Comparison of ENCODE assay signal across 34 cellular contexts in the genomic region with DNA sequence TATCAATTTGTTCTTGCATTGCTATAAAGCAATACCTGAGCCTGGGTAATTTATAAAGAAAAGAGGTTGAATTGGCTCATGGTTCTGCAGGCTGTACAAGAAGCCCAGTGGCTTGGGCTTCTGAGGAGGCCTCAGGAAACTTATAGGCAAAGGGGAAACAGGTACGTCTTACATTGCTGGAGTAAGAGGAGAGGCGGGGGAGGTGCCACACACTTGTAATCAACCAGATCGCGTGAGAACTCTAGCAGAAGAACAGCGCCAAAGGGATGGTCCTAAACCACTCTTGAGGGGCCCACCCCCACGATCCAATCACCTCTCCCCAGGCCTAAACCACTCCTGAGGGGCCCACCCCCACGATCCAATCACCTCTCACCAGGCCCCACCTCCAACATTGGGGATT. TPM values are rescaled to one million over a fixed set of nuclear protein-coding genes. Genes with fewer than 3 reads are reported as not detected.
"Had no signal": no experiment of that assay in that cellular context is flagged by ENCODE, and none has a peak within 500 bp of the region (broad histone marks: within the 10 kb centered on the region; RNA-seq: fewer than 3 reads in every experiment).

No MANE protein-coding gene starts in this region.

- H3K4me1 Mint-ChIP-seq: activated naive CD8-positive, alpha-beta T cell treated with anti-CD3 and anti-CD28 coated beads, Interleukin-2, amount 10 ng/mL, durations not matched to agents 7 days and 5 days had no signal

- H3K9me3 Mint-ChIP-seq: activated T-cell treated with anti-CD3 and anti-CD28 coated beads, Interleukin-2, amount 50 U/mL, for 24 hours had no signal

- H3K36me3 ChIP-seq: ascending aorta, Peyer's patch, SJCRH30 had no signal

- DNase-seq: activated CD4-positive, alpha-beta memory T cell treated with anti-CD3 and anti-CD28 coated beads for 36 hours; activated CD4-positive, alpha-beta T cell treated with anti-CD3 and anti-CD28 coated beads for 4 hours; activated CD4-positive, CD25-positive, alpha-beta regulatory T cell; activated effector memory CD4-positive, alpha-beta T cell treated with anti-CD3 and anti-CD28 coated beads, Interleukin-2, amount 50 U/mL, for 16 hours; activated naive CD4-positive, alpha-beta T cell treated with anti-CD3 and anti-CD28 coated beads for 36 hours; activated naive CD8-positive, alpha-beta T cell treated with anti-CD3 and anti-CD28 coated beads, Interleukin-2, amount 10 ng/mL, durations not matched to agents 7 days and 5 days; activated T-cell treated with anti-CD3 and anti-CD28 coated beads, Interleukin-2, amount 50 U/mL, for 24 hours; amniotic stem cell; central memory CD4-positive, alpha-beta T cell; Kasumi-1; MV-4-11; NCI-H1092 treated with DMSO at 0.1 percent for 48 hours; NCI-H1417 treated with DMSO at 0.1 percent for 48 hours; NCI-H1694; NCI-H2029; NCI-H2107; NCI-H2171 treated with DMSO at 0.1 percent for 48 hours; NCI-H226; NCI-H69; Peyer's patch; Right ventricle myocardium superior; SJCRH30; SK-N-SH; T-helper 1 cell had no signal

- H3K27ac ChIP-seq: ascending aorta, body of pancreas, Peyer's patch, RWPE1, SJCRH30, VCaP had no signal

- H3K4me3 Mint-ChIP-seq: activated CD4-positive, alpha-beta memory T cell treated with anti-CD3 and anti-CD28 coated beads for 36 hours; activated naive CD4-positive, alpha-beta T cell treated with anti-CD3 and anti-CD28 coated beads for 36 hours; activated naive CD8-positive, alpha-beta T cell treated with anti-CD3 and anti-CD28 coated beads, Interleukin-2, amount 10 ng/mL, durations not matched to agents 7 days and 5 days; activated T-cell treated with anti-CD3 and anti-CD28 coated beads, Interleukin-2, amount 50 U/mL, for 24 hours; activated T-helper 1 cell treated with anti-CD3 and anti-CD28 coated beads, Interleukin-12 subunit alpha, Interleukin-12 subunit beta, Interleukin-2, Interleukin-4 antibody, amounts not matched to agents 30 ng/mL and 10 ng/mL and 1 ng/mL, durations not matched to agents 14 hours and 24 hours and 36 hours had no signal

- H3K9ac ChIP-seq: SK-N-SH had no signal

- H3K4me1 ChIP-seq: ascending aorta, body of pancreas, Peyer's patch, SJCRH30 had no signal

- ATAC-seq: body of pancreas, K562 had no signal

- H3K27me3 Mint-ChIP-seq: activated CD4-positive, alpha-beta memory T cell treated with anti-CD3 and anti-CD28 coated beads for 36 hours; activated naive CD8-positive, alpha-beta T cell treated with anti-CD3 and anti-CD28 coated beads, Interleukin-2, amount 10 ng/mL, durations not matched to agents 7 days and 5 days; activated T-cell treated with anti-CD3 and anti-CD28 coated beads, Interleukin-2, amount 50 U/mL, for 24 hours had no signal

- H3K27me3 ChIP-seq: ascending aorta, body of pancreas, Peyer's patch, SJCRH30 had no signal

- H3K4me3 ChIP-seq: ascending aorta, body of pancreas, K562, Peyer's patch, SJCRH30 had no signal

- H3K4me2 ChIP-seq: SK-N-SH had no signal

- H3K36me3 Mint-ChIP-seq: activated CD4-positive, alpha-beta memory T cell treated with anti-CD3 and anti-CD28 coated beads for 36 hours; activated naive CD8-positive, alpha-beta T cell treated with anti-CD3 and anti-CD28 coated beads, Interleukin-2, amount 10 ng/mL, durations not matched to agents 7 days and 5 days had no signal

- H3K27ac Mint-ChIP-seq: activated CD4-positive, alpha-beta memory T cell treated with anti-CD3 and anti-CD28 coated beads for 36 hours; activated naive CD4-positive, alpha-beta T cell treated with anti-CD3 and anti-CD28 coated beads for 36 hours; activated naive CD8-positive, alpha-beta T cell treated with anti-CD3 and anti-CD28 coated beads, Interleukin-2, amount 10 ng/mL, durations not matched to agents 7 days and 5 days; activated T-cell treated with anti-CD3 and anti-CD28 coated beads, Interleukin-2, amount 50 U/mL, for 24 hours; activated T-helper 1 cell treated with anti-CD3 and anti-CD28 coated beads, Interleukin-12 subunit alpha, Interleukin-12 subunit beta, Interleukin-2, Interleukin-4 antibody, amounts not matched to agents 30 ng/mL and 10 ng/mL and 1 ng/mL, durations not matched to agents 14 hours and 24 hours and 36 hours had no signal

RNA-seq across cellular contexts. Expression of a gene that starts 50.6 kb away (rescaled TPM):
- total RNA-seq: activated CD4-positive, alpha-beta memory T cell treated with anti-CD3 and anti-CD28 coated beads for 36 hours; activated naive CD4-positive, alpha-beta T cell treated with anti-CD3 and anti-CD28 coated beads for 36 hours; activated naive CD8-positive, alpha-beta T cell treated with anti-CD3 and anti-CD28 coated beads, Interleukin-2, amount 10 ng/mL, durations not matched to agents 7 days and 5 days; activated T-helper 1 cell treated with anti-CD3 and anti-CD28 coated beads, Interleukin-12 subunit alpha, Interleukin-12 subunit beta, Interleukin-2, Interleukin-4 antibody, amounts not matched to agents 30 ng/mL and 10 ng/mL and 1 ng/mL, durations not matched to agents 14 hours and 24 hours and 36 hours; ascending aorta; body of pancreas; bronchial epithelial cell; chondrocyte; K562; NCI-H460; Peyer's patch; Right ventricle myocardium superior; SJCRH30; T-helper 2 cell treated with Interferon-gamma antibody and Interleukin-4, amounts not matched to agents 100 ng/mL and 5 ng/mL, for 36 hours had no signal
- polyA plus RNA-seq: K562, SK-N-SH had no signal
